In the genomic region with DNA sequence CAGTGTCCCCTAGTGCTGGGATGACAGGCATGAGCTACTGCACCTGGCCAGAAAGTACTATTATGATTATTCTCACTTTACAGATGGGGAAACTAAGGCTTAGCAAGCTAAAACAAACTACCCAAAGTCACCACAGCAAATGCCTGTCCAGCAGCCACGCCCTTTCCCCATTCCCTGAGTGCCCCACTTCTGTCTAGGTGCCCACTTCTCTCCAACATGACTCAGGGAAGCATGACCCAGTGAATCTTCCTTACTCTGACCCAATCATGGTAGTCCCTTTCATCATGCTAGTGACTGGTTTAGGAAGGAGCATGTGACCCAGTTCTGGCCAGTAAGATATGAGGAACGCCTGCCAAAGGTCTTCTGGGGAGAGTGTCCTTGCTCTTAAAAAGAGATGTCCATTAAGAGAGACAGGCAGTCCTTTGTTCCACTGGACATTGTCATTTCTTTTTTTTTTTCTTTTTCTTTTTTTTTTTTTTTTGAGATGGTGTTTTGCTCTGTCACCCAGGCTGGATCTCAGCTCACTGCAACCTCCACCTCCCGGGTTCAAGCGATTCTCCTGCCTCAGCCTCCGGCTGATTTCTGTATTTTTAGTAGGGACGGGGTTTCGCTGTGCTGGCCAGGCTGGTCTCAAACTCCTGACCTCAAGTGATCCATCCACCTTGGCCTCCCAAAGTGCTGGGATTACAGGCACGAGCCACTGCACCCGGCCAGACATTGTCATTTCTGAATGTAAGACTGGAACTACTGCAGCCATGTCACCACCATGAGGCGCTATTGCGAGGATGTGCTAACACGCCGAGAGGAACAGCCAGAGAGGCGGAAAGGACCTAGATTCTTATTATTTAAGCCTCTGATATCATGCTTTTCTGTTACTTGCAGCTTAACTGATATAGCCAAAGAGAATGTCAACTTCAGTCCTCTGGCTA, we compare ENCODE assay signal across 12 cellular contexts. TPM values are rescaled to one million over a fixed set of nuclear protein-coding genes. Genes with fewer than 3 reads are reported as not detected.
DNase-seq lines count a peak whose midpoint lies in the region; ATAC-seq, FAIRE-seq and TF ChIP-seq lines count a peak whose summit lies in the region.
"Had no signal": no experiment of that assay in that cellular context is flagged by ENCODE, and none has a peak within 500 bp of the region (broad histone marks: within the 10 kb centered on the region; RNA-seq: fewer than 3 reads in every experiment).

No MANE protein-coding gene starts in this region.

- no peak overlapping the region for H2BK15ac ChIP-seq in H1 (ENCODE audit: low read length)

- peak; percentile 26; the same call in 1 of the 2 replicates for TF ChIP-seq CTCF in MM.1S (IDR thresholded peaks at IDR 0.05; ENCODE audit: low read length)
- TF ChIP-seq CTCF in H1 (IDR thresholded peaks at IDR 0.05; ENCODE audit: control extremely low read depth in 1 of 3, insufficient read depth in 1 of 3, low read depth in 1 of 3, low read length in 3 of 3): peak; percentile 61 to 85 (median 76)

- H3K9me3 ChIP-seq in MM.1S (replicated peaks; ENCODE audit: insufficient read depth, low read length) (no peaks in the 10 kb centered on the region), H1 (ENCODE audit: insufficient read depth in 2 of 2, low read depth in 1 of 2, low read length in 1 of 2) (no peaks in the 10 kb centered on the region; a peak in 1 of 4 replicates)

- H3K9me2 ChIP-seq in MM.1S (replicated peaks; ENCODE audit: insufficient read depth, low read length): no peaks in the 10 kb centered on the region

- H3K4me2 ChIP-seq in MM.1S (ENCODE audit: low read depth, low read length): no peak overlapping the region
- H3K4me2 ChIP-seq in H1 (ENCODE audit: insufficient read depth in 1 of 2, low read depth in 2 of 2, low read length in 2 of 2): no peak overlapping the region

- POLR2A ChIA-PET in H1 (lab: Charles Lee; ENCODE audit: partially characterized antibody): no interaction called here

- no peak overlapping the region for H3K14ac ChIP-seq in H1 (ENCODE audit: insufficient read length)

- 68% methylated on average over 14 of the region's 14 CpGs; no CpG with 5 or more reads in 1 of the 2 experiments for WGBS in H1 (ENCODE audit: extremely low coverage in 1 of 2, insufficient coverage in 1 of 2, insufficient read length in 1 of 2, insufficient replicate concordance in 2 of 2, low coverage in 1 of 2, low lambda C conversion rate in 2 of 2, missing lambda C conversion rate in 1 of 2), 2 experiments

- no peak overlapping the region for H2BK20ac ChIP-seq in H1 (ENCODE audit: low read length)

- TF ChIP-seq POLR2A in H1 (IDR thresholded peaks at IDR 0.05; ENCODE audit: control extremely low read depth in 1 of 2, low read depth in 2 of 2, low read length in 2 of 2): no peak

- no peaks in the 10 kb centered on the region for H3K23me2 ChIP-seq in H1 (ENCODE audit: low read depth, low read length)

- no peak overlapping the region for H4K5ac ChIP-seq in H1 (ENCODE audit: insufficient read length, low read depth, low read length)

- no peak overlapping the region for H2AFZ ChIP-seq in MM.1S (ENCODE audit: low read length)
- H2AFZ ChIP-seq in H1 (ENCODE audit: low read length): no peak overlapping the region

- H3K79me1 ChIP-seq in H1 (ENCODE audit: low read depth, low read length): no peaks in the 10 kb centered on the region

- no peak overlapping the region for H2BK12ac ChIP-seq in H1 (ENCODE audit: low read depth, low read length)

- TF ChIP-seq EP300 in H1 (IDR thresholded peaks at IDR 0.05; ENCODE audit: borderline replicate concordance in 1 of 2, low read depth in 2 of 2, low read length in 2 of 2): no peak

- no peaks in the 10 kb centered on the region for H3K9me3 Mint-ChIP-seq in stimulated activated naive CD8-positive, alpha-beta T cell treated with anti-CD3 and anti-CD28 coated beads, Interleukin-15, amount 100 ng/mL, for 72 hours
- H3K9me3 Mint-ChIP-seq: type B pancreatic cell had no signal

- no peak overlapping the region for H3K18ac ChIP-seq in H1 (ENCODE audit: extremely low read depth, low read length)

- no peak overlapping the region for H2BK120ac ChIP-seq in H1 (replicated peaks; ENCODE audit: low read depth, low read length)

- no peak overlapping the region for H3K4me3 ChIP-seq in MM.1S (ENCODE audit: low read length)
- no peak overlapping the region for H3K4me3 ChIP-seq in H1 (ENCODE audit: extremely low read depth in 1 of 4, insufficient read depth in 2 of 4, low read depth in 3 of 4, low read length in 4 of 4)

- H3K23ac ChIP-seq in H1 (ENCODE audit: insufficient read length): no peak overlapping the region

- no peak overlapping the region for H3K56ac ChIP-seq in H1 (replicated peaks; ENCODE audit: insufficient read length, low read depth, low read length)

- no peaks in the 10 kb centered on the region for H3K27me3 ChIP-seq in MM.1S (replicated peaks; ENCODE audit: insufficient read depth, low read length)
- H3K27me3 ChIP-seq in H1 (replicated peaks in 1 of 4; ENCODE audit: control insufficient read depth in 3 of 4, extremely low read depth in 1 of 4, insufficient read depth in 3 of 4, low read length in 3 of 4): no peaks in the 10 kb centered on the region; a peak in 3 of 7 replicates

- peak; percentile 27 for DNase-seq in stimulated activated naive CD8-positive, alpha-beta T cell treated with anti-CD3 and anti-CD28 coated beads, Interleukin-15, Interleukin-2, amounts not matched to agents 100 U/mL and 50 U/mL, for 24 hours
- DNase-seq in stimulated activated naive CD8-positive, alpha-beta T cell treated with anti-CD3 and anti-CD28 coated beads, Interleukin-15, amount 100 ng/mL, for 72 hours: no peak
- DNase-seq in MM.1S (no peak), H1 (ENCODE audit: low read depth in 1 of 2, low spot score in 2 of 2) (peak in 1 of 2 experiments; percentile 85), HTR-8/SVneo (ENCODE audit: insufficient read length, low spot score) (no peak), cerebellum (ENCODE audit: low spot score) (no peak)
- DNase-seq: activated effector memory CD4-positive, alpha-beta T cell treated with Interleukin-2 at 50 U/mL for 16 hours; COR-L47; NCI-H774 had no signal

- H3K79me2 ChIP-seq in MM.1S (ENCODE audit: low read length) (no peaks in the 10 kb centered on the region), H1 (ENCODE audit: control insufficient read depth in 1 of 2, insufficient read depth in 2 of 2, low read length in 2 of 2) (no peaks in the 10 kb centered on the region)

- CTCF ChIA-PET in H1 (lab: Charles Lee; ENCODE audit: partially characterized antibody): interaction anchor here (0.6 to 2.7 kb wide), 19 partner anchors 7 to 252 kb away, joined by 3 to 11 read pairs (median 5); no protein-coding TSS in a partner anchor

- H4K20me1 ChIP-seq in MM.1S (ENCODE audit: insufficient read depth, low read length) (no peaks in the 10 kb centered on the region), H1 (replicated peaks in 1 of 2; ENCODE audit: control insufficient read depth in 1 of 2, insufficient read depth in 2 of 2, low read length in 2 of 2) (no peaks in the 10 kb centered on the region)

- H3K4me1 ChIP-seq in MM.1S (ENCODE audit: low read length) (no peaks in the 10 kb centered on the region), H1 (replicated peaks in 1 of 4; ENCODE audit: control insufficient read depth in 3 of 4, insufficient read depth in 4 of 4, low read length in 3 of 4) (peaks cover 0 to 2% (median 0%) of the 10 kb centered on the region in 4 experiments; a peak in 2 of 7 replicates)

- H4K8ac ChIP-seq in H1 (ENCODE audit: extremely low read depth, insufficient read depth, low read length): no peak overlapping the region

- no peak overlapping the region for H4K91ac ChIP-seq in H1 (replicated peaks; ENCODE audit: insufficient read length, low read length)

- H3K9ac ChIP-seq in MM.1S (ENCODE audit: low read length) (no peak overlapping the region), H1 (replicated peaks in 1 of 4; ENCODE audit: extremely low read depth in 1 of 4, low read depth in 3 of 4, low read length in 3 of 4) (no peak overlapping the region)

- no peaks in the 10 kb centered on the region for H3F3A ChIP-seq in MM.1S (ENCODE audit: insufficient read depth, low read length)

- no peaks in the 10 kb centered on the region for H3K36me3 ChIP-seq in MM.1S (replicated peaks; ENCODE audit: insufficient read depth, low read length)
- no peaks in the 10 kb centered on the region for H3K36me3 ChIP-seq in H1 (ENCODE audit: control insufficient read depth in 2 of 4, insufficient read depth in 4 of 4, low read length in 3 of 4)

- H3K27ac Mint-ChIP-seq in stimulated activated naive CD8-positive, alpha-beta T cell treated with anti-CD3 and anti-CD28 coated beads, Interleukin-15, amount 100 ng/mL, for 72 hours: no peak overlapping the region
- H3K27ac Mint-ChIP-seq: type B pancreatic cell had no signal

- FAIRE-seq in H1 (lab: Jason Lieb, UNC) (peak; percentile 75), HTR-8/SVneo (lab: Jason Lieb, UNC) (no peak)

- no peaks in the 10 kb centered on the region for H3K4me1 Mint-ChIP-seq in stimulated activated naive CD8-positive, alpha-beta T cell treated with anti-CD3 and anti-CD28 coated beads, Interleukin-15, amount 100 ng/mL, for 72 hours

- no peak overlapping the region for H2AK5ac ChIP-seq in H1 (ENCODE audit: low read depth, low read length)

- no peak overlapping the region for H3K27ac ChIP-seq in MM.1S (ENCODE audit: low read length)
- H3K27ac ChIP-seq in H1 (ENCODE audit: low read depth, low read length): no peak overlapping the region

- ATAC-seq in stimulated activated naive CD8-positive, alpha-beta T cell treated with anti-CD3 and anti-CD28 coated beads, Interleukin-15, Interleukin-2, amounts not matched to agents 100 U/mL and 50 U/mL, for 24 hours: peak; percentile 14
- no peak for ATAC-seq in stimulated activated naive CD8-positive, alpha-beta T cell treated with anti-CD3 and anti-CD28 coated beads, Interleukin-15, amount 100 ng/mL, for 72 hours
- ATAC-seq in GM21619 (IDR thresholded peaks at IDR 0.05; ENCODE audit: unreplicated experiment) (no peak), GM18498 (IDR thresholded peaks at IDR 0.05; ENCODE audit: unreplicated experiment) (no peak)

- H3K4ac ChIP-seq in H1 (replicated peaks; ENCODE audit: insufficient read length, low read depth, low read length): no peak overlapping the region

- TF ChIP-seq RAD21 in H1 (IDR thresholded peaks at IDR 0.05 in 1 of 2, conservative IDR thresholded peaks at IDR 0.05 in 1 of 2; ENCODE audit: low read depth in 2 of 2, low read length in 2 of 2): peak; percentile 54 to 61

- peaks cover 28% of the 10 kb centered on the region for H3K27me3 Mint-ChIP-seq in stimulated activated naive CD8-positive, alpha-beta T cell treated with anti-CD3 and anti-CD28 coated beads, Interleukin-15, amount 100 ng/mL, for 72 hours

- H2BK5ac ChIP-seq in H1 (ENCODE audit: low read depth, low read length): no peak overlapping the region

- no peak overlapping the region for H3K4me3 Mint-ChIP-seq in stimulated activated naive CD8-positive, alpha-beta T cell treated with anti-CD3 and anti-CD28 coated beads, Interleukin-15, amount 100 ng/mL, for 72 hours
- H3K4me3 Mint-ChIP-seq: type B pancreatic cell had no signal

RNA-seq across cellular contexts. Expression of a gene that starts 19.8 kb away (rescaled TPM):
- total RNA-seq in H1 (2021; fragmentation: NEBNext Ultra II Directional; extraction: Animal tissue kit (Norgen Biotek cat#: 25700)): 3.5 and 4.4 TPM in 2 replicates
- polyA plus RNA-seq in H1 (2011; rRNA removed): 4.8 and 5.9 TPM in 2 replicates
- 4.7 TPM for polyA plus RNA-seq in H1 (2011; cell fraction: cytosol; rRNA removed)
- polyA plus RNA-seq in H1 (2011; cell fraction: nucleus; rRNA removed): 15.8 TPM
- polyA plus RNA-seq in H1 (2012, experiment 1 of 2): 3.2 to 5.2 TPM (median 4.3 TPM) in 4 replicates
- polyA plus RNA-seq in H1 (2012, experiment 2 of 2): 5.6 TPM
- 1.7 TPM for polyA plus RNA-seq in H1 (2013, experiment 1 of 2)
- 1.7 TPM for polyA plus RNA-seq in H1 (2013, experiment 2 of 2)
- 7.0 and 10.2 TPM in 2 replicates for polyA minus RNA-seq in H1 (2011; rRNA and poly(A)+ RNA removed)
- 6.5 TPM for polyA minus RNA-seq in H1 (2011; cell fraction: cytosol; rRNA and poly(A)+ RNA removed)
- polyA minus RNA-seq in H1 (2011; cell fraction: nucleus; rRNA and poly(A)+ RNA removed): 12.2 TPM
- total RNA-seq in cerebellum: 14.0 TPM

RNA-seq across cellular contexts. Expression of a gene that starts 59.6 kb away (rescaled TPM):
- 25.0 and 31.2 TPM in 2 replicates for total RNA-seq in H1 (2021; fragmentation: NEBNext Ultra II Directional; extraction: Animal tissue kit (Norgen Biotek cat#: 25700))
- polyA plus RNA-seq in H1 (2011; rRNA removed): 5.5 and 8.7 TPM in 2 replicates
- polyA plus RNA-seq in H1 (2011; cell fraction: cytosol; rRNA removed): 9.7 TPM
- polyA plus RNA-seq in H1 (2011; cell fraction: nucleus; rRNA removed): 7.1 TPM
- 16.9 to 26.9 TPM (median 19.2 TPM) in 4 replicates for polyA plus RNA-seq in H1 (2012, experiment 1 of 2)
- 2.1 TPM for polyA plus RNA-seq in H1 (2012, experiment 2 of 2)
- polyA plus RNA-seq in H1 (2013, experiment 1 of 2): 11.0 TPM
- 10.8 TPM for polyA plus RNA-seq in H1 (2013, experiment 2 of 2)
- polyA minus RNA-seq in H1 (2011; rRNA and poly(A)+ RNA removed): 24.3 and 26.7 TPM in 2 replicates
- 14.0 TPM for polyA minus RNA-seq in H1 (2011; cell fraction: cytosol; rRNA and poly(A)+ RNA removed)
- polyA minus RNA-seq in H1 (2011; cell fraction: nucleus; rRNA and poly(A)+ RNA removed): 15.7 TPM
- total RNA-seq in cerebellum: 36.4 TPM
